8 cellular contexts compared by ENCODE assay signal in genomic region chr6:53794073-53794719, GRCh38. TPM values are rescaled to one million over a fixed set of nuclear protein-coding genes. Genes with fewer than 3 reads are reported as not detected.
DNase-seq lines count a peak whose midpoint lies in the region; ATAC-seq and TF ChIP-seq lines count a peak whose summit lies in the region.

No MANE protein-coding gene starts in this region.

- intact Hi-C loops in dorsolateral prefrontal cortex (cut with DNase I) = loop anchor here (1.0 to 5.0 kb wide), 5 partner anchors 43 to 162 kb away; no protein-coding TSS in a partner anchor
- intact Hi-C loops in lower leg skin (cut with DNase I; ENCODE audit: low total_unique reads) = no loop called here

- peak; percentile 86 for DNase-seq in AG04450 (ENCODE audit: low read depth, low spot score)
- DNase-seq in NCI-H2196 (lab: John Stamatoyannopoulos, UW; ENCODE audit: unreplicated experiment) = peak; percentile 76
- DNase-seq in activated CD4-positive, alpha-beta T cell treated with anti-CD3 and anti-CD28 coated beads for 48 hours = peak; percentile 63
- DNase-seq in dorsolateral prefrontal cortex = peak; percentile 32 to 86 (median 82)
- peak; percentile 59 to 89 for DNase-seq in lower leg skin (ENCODE audit: low spot score in 2 of 2)
- peak; percentile 23 to 38 for DNase-seq in stimulated activated CD4-positive, alpha-beta T cell treated with anti-CD3 and anti-CD28 coated beads, Interleukin-4, amount 100 ng/mL, for 48 hours (ENCODE audit: low read depth in 2 of 2)

- POLR2A ChIA-PET in AG04450 (lab: Yijun Ruan, JAX) = interaction anchor here (0.7 to 2.2 kb wide), 13 partner anchors 23 to 434 kb away, joined by 3 to 23 read pairs (median 4); partner anchors contain the start of gene GCLC

- TF ChIP-seq CTCF in AG04450 (IDR thresholded peaks at IDR 0.05; ENCODE audit: low read depth, low read length) = peak; percentile 51
- peak in 55 of 56 donors; percentile 42 to 82 (median 64) for TF ChIP-seq CTCF in dorsolateral prefrontal cortex (IDR thresholded peaks at IDR 0.05 in 54 of 56, conservative IDR thresholded peaks at IDR 0.05 in 2 of 56; ENCODE audit: low read depth in 1 of 56, partially characterized antibody in 56 of 56)
- TF ChIP-seq CTCF in lower leg skin (IDR thresholded peaks at IDR 0.05) = no peak

- H3K27me3 ChIP-seq in AG04450 (ENCODE audit: control insufficient read depth, insufficient read depth, low read length) = no peaks in the 10 kb centered on the region
- peaks cover 0 to 2% (median 0%) of the 10 kb centered on the region in 45 donors for H3K27me3 ChIP-seq in dorsolateral prefrontal cortex

- no peaks in the 10 kb centered on the region; the same call in 1 of the 2 replicates for H3K9me3 ChIP-seq in AG04450 (ENCODE audit: control insufficient read depth, insufficient read depth, low read length)

- H3K4me3 ChIP-seq in AG04450 (ENCODE audit: low read depth, low read length) = peak overlapping the region; percentile 97
- H3K4me3 ChIP-seq in dorsolateral prefrontal cortex = peak overlapping the region; percentile 57 to 99 (median 92)
- peak overlapping the region; percentile 64 for H3K4me3 ChIP-seq in lower leg skin (ENCODE audit: low read depth, poor library complexity, severe bottlenecking)

- WGBS in lower leg skin, 2 donors = 1% methylated on average over 26 to 30 of the region's 30 CpGs

- CTCF ChIA-PET in AG04450 (lab: Charles Lee) = interaction anchor here (0.6 to 4.7 kb wide), 8 partner anchors 17 to 278 kb away, joined by 3 to 68 read pairs (median 4); no protein-coding TSS in a partner anchor

- ATAC-seq in GM18511 (IDR thresholded peaks at IDR 0.05; ENCODE audit: unreplicated experiment) = peak; percentile 58
- peak; percentile 39 for ATAC-seq in HG02973 (IDR thresholded peaks at IDR 0.05; ENCODE audit: unreplicated experiment)

- peak overlapping the region; percentile 88 for H3K27ac ChIP-seq in AG04450 (ENCODE audit: low read depth, low read length)
- peak overlapping the region; percentile 20 to 95 (median 89) for H3K27ac ChIP-seq in dorsolateral prefrontal cortex

- TF ChIP-seq POLR2A in lower leg skin (IDR thresholded peaks at IDR 0.05) = no peak

RNA-seq across cellular contexts. Expression of gene LRRC1, which starts 0.6 kb away (rescaled TPM):
- polyA plus RNA-seq in AG04450 (2011; rRNA removed) = 11.5 and 13.9 TPM in 2 replicates
- 12.2 and 14.0 TPM in 2 replicates for polyA minus RNA-seq in AG04450 (2011; rRNA and poly(A)+ RNA removed)
- total RNA-seq in dorsolateral prefrontal cortex = 10 to 100 TPM in 112 of 120 experiments, 1 to 10 TPM in 8; 5.4 to 73.2 (median 19.4) TPM
- total RNA-seq in lower leg skin = 10 to 100 TPM; 39.0 to 62.5 (median 52.2) TPM

Comparison
In these comparisons a context has a peak if more than half of its experiments do, and no peak if none do; other contexts are left out.
1. Peak in every context shown above with its lines: DNase-seq, ATAC-seq, H3K4me3 ChIP-seq and H3K27ac ChIP-seq.
2. DNase-seq: peak in every context shown above with its lines; median percentile 86 in AG04450; 82 in dorsolateral prefrontal cortex; 76 in NCI-H2196; 74 in lower leg skin; 63 in activated CD4-positive, alpha-beta T cell treated with anti-CD3 and anti-CD28 coated beads for 48 hours; 30 in stimulated activated CD4-positive, alpha-beta T cell treated with anti-CD3 and anti-CD28 coated beads, Interleukin-4, amount 100 ng/mL, for 48 hours.
3. CTCF ChIP-seq: peak in AG04450 (single experiment) and dorsolateral prefrontal cortex (55 of 56); none in lower leg skin (0 of 3).